Comparison of ENCODE assay signal across 9 cellular contexts in the genomic region with DNA sequence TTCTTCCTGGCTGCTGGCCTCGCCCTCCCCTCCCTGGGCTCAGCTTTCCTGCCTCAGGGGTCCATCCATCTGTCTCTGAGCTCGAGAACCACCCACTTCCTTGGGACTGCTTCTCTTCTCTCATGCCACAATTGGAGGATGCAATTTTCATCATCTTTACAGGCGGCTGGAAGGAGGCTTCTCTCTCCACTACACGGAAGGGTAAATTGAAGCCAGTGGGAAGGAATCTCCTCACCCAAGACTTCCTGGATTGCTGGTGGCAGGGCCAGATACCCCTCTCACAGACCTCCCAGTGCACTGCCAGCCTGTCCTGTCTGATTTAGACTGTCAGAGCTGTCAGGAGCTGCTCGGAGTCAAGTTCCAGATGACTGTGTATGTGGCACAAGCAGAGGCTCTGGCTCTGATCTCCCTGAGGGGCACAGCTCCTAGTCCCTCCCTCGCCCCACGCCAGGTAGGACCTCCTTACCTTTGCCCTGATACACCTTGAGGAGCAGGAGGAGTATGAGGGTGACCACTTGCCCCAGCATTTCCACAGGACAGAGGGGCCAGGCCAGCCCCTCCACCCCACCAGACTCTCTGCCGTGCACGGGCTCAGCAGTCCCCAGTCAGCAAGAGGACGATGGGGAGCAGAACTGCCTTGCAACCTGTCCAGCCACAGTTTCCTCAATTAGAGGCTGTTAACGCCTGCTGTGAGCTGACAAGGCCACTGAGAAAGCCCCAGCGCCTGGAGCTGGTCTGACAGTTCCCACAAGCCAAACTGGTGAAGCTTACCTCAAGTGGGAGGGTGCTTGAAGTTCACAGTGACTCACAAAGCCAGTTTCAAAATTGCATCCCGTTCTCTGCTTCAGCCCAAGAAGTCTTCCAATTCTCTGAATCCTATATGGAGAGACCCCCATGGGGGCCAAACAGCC. TPM values are rescaled to one million over a fixed set of nuclear protein-coding genes. Genes with fewer than 3 reads are reported as not detected.
DNase-seq lines count a peak whose midpoint lies in the region; ATAC-seq, FAIRE-seq and TF ChIP-seq lines count a peak whose summit lies in the region.
"Had no signal": no experiment of that assay in that cellular context is flagged by ENCODE, and none has a peak within 500 bp of the region (broad histone marks: within the 10 kb centered on the region; RNA-seq: fewer than 3 reads in every experiment).

A gene with protein sequence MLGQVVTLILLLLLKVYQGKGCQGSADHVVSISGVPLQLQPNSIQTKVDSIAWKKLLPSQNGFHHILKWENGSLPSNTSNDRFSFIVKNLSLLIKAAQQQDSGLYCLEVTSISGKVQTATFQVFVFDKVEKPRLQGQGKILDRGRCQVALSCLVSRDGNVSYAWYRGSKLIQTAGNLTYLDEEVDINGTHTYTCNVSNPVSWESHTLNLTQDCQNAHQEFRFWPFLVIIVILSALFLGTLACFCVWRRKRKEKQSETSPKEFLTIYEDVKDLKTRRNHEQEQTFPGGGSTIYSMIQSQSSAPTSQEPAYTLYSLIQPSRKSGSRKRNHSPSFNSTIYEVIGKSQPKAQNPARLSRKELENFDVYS (minus strand): TSS at position 737 of the 911 bp plus-strand sequence. CDS start 210 bp downstream, at position 527.

- H3K27me3 ChIP-seq in GM12878 (replicated peaks in 1 of 2; ENCODE audit: control insufficient read depth in 2 of 2, insufficient read depth in 2 of 2, low read length in 1 of 2), result no peaks in the 10 kb centered on the region

- TF ChIP-seq RAD21 in GM12878 (IDR thresholded peaks at IDR 0.05; ENCODE audit: insufficient read depth, low read depth, low read length), result no peak

- in situ Hi-C loops in GM12878 (cut with MboI), result no loop called here

- POLR2A ChIA-PET in GM12878 (lab: Charles Lee), result interaction anchor here (0.6 to 3.8 kb wide), 14 partner anchors 10 to 149 kb away, joined by 3 to 25 read pairs (median 5); no protein-coding TSS in a partner anchor

- H2AFZ ChIP-seq in GM12878 (ENCODE audit: control insufficient read depth, low read depth, low read length), result peak within 1 kb of the TSS; percentile 49

- no peaks in the 10 kb centered on the region; a peak in 1 of 4 replicates for H3K36me3 ChIP-seq in GM12878 (ENCODE audit: control insufficient read depth in 2 of 2, insufficient read depth in 2 of 2, low read length in 1 of 2)

- FAIRE-seq in GM18507 (lab: Jason Lieb, UNC), result peak; percentile 83
- FAIRE-seq in GM12878 (lab: Jason Lieb, UNC), result peak; percentile 72

- H3K9me3 ChIP-seq in GM12878 (replicated peaks; ENCODE audit: control insufficient read depth, insufficient read depth, low read length), result no peaks in the 10 kb centered on the region

- peak in 1 of 2 experiments; percentile 60; a peak in 1 of 4 replicates for TF ChIP-seq EP300 in GM12878 (IDR thresholded peaks at IDR 0.05; ENCODE audit: borderline replicate concordance in 1 of 2, control insufficient read depth in 1 of 2, low read depth in 2 of 2, low read length in 2 of 2)

- H3K79me2 ChIP-seq in GM12878 (ENCODE audit: control insufficient read depth, insufficient read depth, low read length), result no peaks in the 10 kb centered on the region

- peak; percentile 55 for DNase-seq in GM18507 (ENCODE audit: extremely low spot score, insufficient read length, low read depth)
- peak; percentile 97 for DNase-seq in SIG-M5 treated with dmso at 0.1 percent for 504 hours (lab: John Stamatoyannopoulos, UW; ENCODE audit: unreplicated experiment)
- peak; percentile 71 for DNase-seq in GM12878 (ENCODE audit: low read depth, low spot score)
- DNase-seq in retina, result peak; percentile 6
- no peak for DNase-seq in COR-L47 (lab: John Stamatoyannopoulos, UW)
- DNase-seq: IMR-90 had no signal

- no peak within 1 kb of the TSS for H3K27ac ChIP-seq in GM12878 (ENCODE audit: control insufficient read depth, insufficient read depth)

- CTCF ChIA-PET in GM12878 (lab: Yijun Ruan, JAX), result interaction anchor here (0.6 to 7.0 kb wide), 21 partner anchors 9 to 235 kb away, joined by 3 to 99 read pairs (median 4); no protein-coding TSS in a partner anchor

- TF ChIP-seq CTCF in GM12878 (IDR thresholded peaks at IDR 0.05 in 2 of 3, conservative IDR thresholded peaks at IDR 0.05 in 1 of 3; ENCODE audit: control insufficient read depth in 2 of 3, extremely low read depth in 1 of 3, insufficient read depth in 1 of 3, low read depth in 3 of 3, low read length in 3 of 3), result no peak

- RAD21 ChIA-PET in GM12878 (lab: Charles Lee; ENCODE audit: unreplicated experiment), result interaction anchor here (0.7 to 4.6 kb wide), 25 partner anchors 11 to 234 kb away, joined by 3 to 50 read pairs (median 6); a partner anchor contains a TSS

- H4K20me1 ChIP-seq in GM12878 (ENCODE audit: control insufficient read depth, insufficient read depth), result no peaks in the 10 kb centered on the region

- ATAC-seq in HG02798 (IDR thresholded peaks at IDR 0.05; ENCODE audit: poor library complexity, unreplicated experiment) (peak; percentile 80), GM12878 (peak; percentile 96), GM21360 (IDR thresholded peaks at IDR 0.05; ENCODE audit: unreplicated experiment) (no peak), HG03521 (IDR thresholded peaks at IDR 0.05; ENCODE audit: unreplicated experiment) (no peak)

- WGBS in GM12878 (ENCODE audit: insufficient coverage, insufficient replicate concordance, low lambda C conversion rate, missing lambda C conversion rate), result 5% methylated on average over 13 of the region's 13 CpGs

- peak within 1 kb of the TSS; percentile 60 for H3K4me2 ChIP-seq in GM12878 (ENCODE audit: control insufficient read depth, insufficient read depth)

- no peak within 1 kb of the TSS for H3K9ac ChIP-seq in GM12878 (ENCODE audit: control insufficient read depth, insufficient read depth, low read length)

- BruUV-seq in GM12878 (replicated peaks; lab: Mats Ljungman, UMichigan), result TSS peak; percentile 74

- intact Hi-C loops in GM12878 (cut with micrococcal nuclease; ENCODE audit: unreplicated experiment), result no loop called here

- H3K4me3 ChIP-seq in GM12878, result peak within 1 kb of the TSS; percentile 32; the same call in 1 of the 2 replicates

- H3K4me1 ChIP-seq in GM12878 (ENCODE audit: control insufficient read depth, insufficient read depth, low read length), result peaks cover 15% of the 10 kb centered on the region

- TF ChIP-seq POLR2A in GM12878 (IDR thresholded peaks at IDR 0.05; ENCODE audit: low read depth, low read length), result peak; percentile 56

- SMC1A ChIA-PET in GM12878 (lab: Charles Lee; ENCODE audit: uncharacterized antibody, unreplicated experiment), result interaction anchor here (0.9 to 13.7 kb wide), 18 partner anchors 9 to 154 kb away, joined by 3 to 229 read pairs (median 7); a partner anchor contains a TSS

TF ChIP-seq in GM12878, 131 proteins besides CTCF, POLR2A, EP300 and RAD21 (continues in another document):
- no peak; the same call in 1 of the 2 replicates for TF ChIP-seq CHD1 (IDR thresholded peaks at IDR 0.05; ENCODE audit: low read depth, low read length)
- no peak for TF ChIP-seq CBX3 (IDR thresholded peaks at IDR 0.05; ENCODE audit: borderline replicate concordance, low read depth)
- TF ChIP-seq, protein P1, sequence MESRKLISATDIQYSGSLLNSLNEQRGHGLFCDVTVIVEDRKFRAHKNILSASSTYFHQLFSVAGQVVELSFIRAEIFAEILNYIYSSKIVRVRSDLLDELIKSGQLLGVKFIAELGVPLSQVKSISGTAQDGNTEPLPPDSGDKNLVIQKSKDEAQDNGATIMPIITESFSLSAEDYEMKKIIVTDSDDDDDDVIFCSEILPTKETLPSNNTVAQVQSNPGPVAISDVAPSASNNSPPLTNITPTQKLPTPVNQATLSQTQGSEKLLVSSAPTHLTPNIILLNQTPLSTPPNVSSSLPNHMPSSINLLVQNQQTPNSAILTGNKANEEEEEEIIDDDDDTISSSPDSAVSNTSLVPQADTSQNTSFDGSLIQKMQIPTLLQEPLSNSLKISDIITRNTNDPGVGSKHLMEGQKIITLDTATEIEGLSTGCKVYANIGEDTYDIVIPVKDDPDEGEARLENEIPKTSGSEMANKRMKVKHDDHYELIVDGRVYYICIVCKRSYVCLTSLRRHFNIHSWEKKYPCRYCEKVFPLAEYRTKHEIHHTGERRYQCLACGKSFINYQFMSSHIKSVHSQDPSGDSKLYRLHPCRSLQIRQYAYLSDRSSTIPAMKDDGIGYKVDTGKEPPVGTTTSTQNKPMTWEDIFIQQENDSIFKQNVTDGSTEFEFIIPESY (IDR thresholded peaks at IDR 0.05), result no peak
- peak; percentile 29 for TF ChIP-seq SMAD1 (IDR thresholded peaks at IDR 0.05; ENCODE audit: low read depth, partially characterized antibody)

RNA-seq across cellular contexts. Expression of the gene that starts here (rescaled TPM):
- total RNA-seq in GM12878 (2013; cell fraction: nucleolus; rRNA removed), result 10.8 and 11.5 TPM in 2 replicates
- total RNA-seq in GM12878 (2014; rRNA removed) (0.65 and 0.68 TPM in 2 replicates), GM12878 (2014; rRNA removed; fragmentation: Illumina TruSeq; extraction: Trizol) (0.60 and 0.67 TPM in 2 replicates), GM12878 (2021) (0.35 and 0.80 TPM in 2 replicates)
- polyA plus RNA-seq in GM12878 (2011; ENCODE audit: low read depth), result 1.7 TPM
- polyA plus RNA-seq in GM12878 (2011; rRNA removed) (13.6 and 17.3 TPM in 2 replicates), GM12878 (2014; fragmentation: Illumina TruSeq; extraction: Trizol) (0.55 and 0.78 TPM in 2 replicates), GM12878 (2014; fragmentation: Nextera tagmentation; extraction: Ambion mirVana) (under 1 TPM; 0.24 to 0.37 TPM), GM12878 (2014; rRNA removed) (0.59 and 0.77 TPM in 2 replicates), GM12878 (2016; fragmentation: Nextera tagmentation; extraction: Ambion mirVana) (1 to 10 TPM in 1 of 2 experiments, under 1 TPM in 1; 0.90 to 1.2 TPM)
- polyA plus RNA-seq in GM12878 (2011; cell fraction: cytosol; rRNA removed), result 7.1 and 7.9 TPM in 2 replicates
- polyA plus RNA-seq in GM12878 (2011; cell fraction: nucleus; rRNA removed), result 10.0 and 17.8 TPM in 2 replicates
- 0.96 and 2.8 TPM in 2 replicates for polyA plus RNA-seq in GM12878 (2012)
- polyA minus RNA-seq in GM12878 (2011; rRNA and poly(A)+ RNA removed), result 11.7 and 14.1 TPM in 2 replicates
- polyA minus RNA-seq in GM12878 (2011; cell fraction: cytosol; rRNA and poly(A)+ RNA removed), result 2.3 and 4.4 TPM in 2 replicates
- 4.6 and 5.7 TPM in 2 replicates for polyA minus RNA-seq in GM12878 (2011; cell fraction: nucleus; rRNA and poly(A)+ RNA removed)
- total RNA-seq: IMR-90 had no signal
- polyA plus RNA-seq: IMR-90 had no signal

Comparison
In these comparisons a context has a peak if more than half of its experiments do, and no peak if none do; other contexts are left out.
1. ATAC-seq: peak in HG02798 (single experiment) and GM12878 (single experiment); none in GM21360 (single experiment) and HG03521 (single experiment).